27 cellular contexts compared by ENCODE assay signal in genomic region chr7:51313276-51314035, GRCh38. TPM values are rescaled to one million over a fixed set of nuclear protein-coding genes. Genes with fewer than 3 reads are reported as not detected.
DNase-seq lines count a peak whose midpoint lies in the region; ATAC-seq and TF ChIP-seq lines count a peak whose summit lies in the region.
"Had no signal": no experiment of that assay in that cellular context is flagged by ENCODE, and none has a peak within 500 bp of the region (broad histone marks: within the 10 kb centered on the region; RNA-seq: fewer than 3 reads in every experiment).

No MANE protein-coding gene starts in this region.

- POLR2A ChIA-PET in activated CD4-positive, alpha-beta memory T cell treated with anti-CD3 and anti-CD28 coated beads, Interleukin-2, amount 10 ng/mL, durations not matched to agents 7 days and 5 days (lab: Charles Lee), result no interaction called here

- no peak overlapping the region for H3K4me3 ChIP-seq in left ventricle myocardium inferior
- H3K4me3 ChIP-seq in endodermal cell (ENCODE audit: low read length), result peak overlapping the region; percentile 86
- no peak overlapping the region for H3K4me3 ChIP-seq in muscle layer of duodenum (ENCODE audit: low read depth in 1 of 2, low read length in 2 of 2)
- H3K4me3 ChIP-seq: SK-N-MC had no signal

- H3K9me3 Mint-ChIP-seq in endodermal cell, result no peaks in the 10 kb centered on the region
- no peaks in the 10 kb centered on the region for H3K9me3 Mint-ChIP-seq in activated CD4-positive, alpha-beta memory T cell treated with anti-CD3 and anti-CD28 coated beads, Interleukin-2, amount 10 ng/mL, durations not matched to agents 7 days and 5 days
- no peaks in the 10 kb centered on the region for H3K9me3 Mint-ChIP-seq in activated T-cell treated with anti-CD3 and anti-CD28 coated beads, Interleukin-2, amount 50 U/mL, for 72 hours
- H3K9me3 Mint-ChIP-seq: activated CD4-positive, alpha-beta memory T cell treated with anti-CD3 and anti-CD28 coated beads for 36 hours; HFFc6; stimulated activated naive CD8-positive, alpha-beta T cell treated with anti-CD3 and anti-CD28 coated beads, Interleukin-15, Interleukin-2, amounts not matched to agents 100 ng/mL and 50 ng/mL, for 24 hours had no signal

- H3K27ac Mint-ChIP-seq in endodermal cell, result no peak overlapping the region
- no peak overlapping the region for H3K27ac Mint-ChIP-seq in activated CD4-positive, alpha-beta memory T cell treated with anti-CD3 and anti-CD28 coated beads, Interleukin-2, amount 10 ng/mL, durations not matched to agents 7 days and 5 days
- H3K27ac Mint-ChIP-seq in activated T-cell treated with anti-CD3 and anti-CD28 coated beads, Interleukin-2, amount 50 U/mL, for 72 hours, result no peak overlapping the region
- H3K27ac Mint-ChIP-seq: activated CD4-positive, alpha-beta memory T cell treated with anti-CD3 and anti-CD28 coated beads for 36 hours; HFFc6; stimulated activated naive CD8-positive, alpha-beta T cell treated with anti-CD3 and anti-CD28 coated beads, Interleukin-15, Interleukin-2, amounts not matched to agents 100 ng/mL and 50 ng/mL, for 24 hours had no signal

- DNase-seq in left ventricle myocardium inferior, result no peak
- DNase-seq in Right ventricle myocardium superior, result no peak
- peak; percentile 13 for DNase-seq in endodermal cell
- DNase-seq in activated CD4-positive, alpha-beta memory T cell treated with anti-CD3 and anti-CD28 coated beads, Interleukin-2, amount 10 ng/mL, durations not matched to agents 7 days and 5 days, result no peak
- no peak for DNase-seq in activated T-cell treated with anti-CD3 and anti-CD28 coated beads, Interleukin-2, amount 50 U/mL, for 72 hours
- DNase-seq in NK-92 (lab: John Stamatoyannopoulos, UW; ENCODE audit: unreplicated experiment), result no peak
- DNase-seq: activated CD4-positive, alpha-beta memory T cell treated with anti-CD3 and anti-CD28 coated beads for 36 hours; activated CD4-positive, CD25-positive, alpha-beta regulatory T cell; activated naive CD4-positive, alpha-beta T cell; activated T-cell treated with anti-CD3 and anti-CD28 coated beads for 4 hours; foreskin keratinocyte; HFFc6; hypothalamus; kidney; mammary epithelial cell; NCI-H187 treated with DMSO at 0.1 percent for 48 hours; NCI-H345; occipital lobe; retina; stimulated activated CD4-positive, alpha-beta T cell treated with anti-CD3 and anti-CD28 coated beads, Interleukin-4, amount 100 ng/mL, for 4 hours had no signal

- intact Hi-C loops in left ventricle myocardium inferior (cut with micrococcal nuclease) (no loop called here), Right ventricle myocardium superior (cut with DNase I) (no loop called here)

- TF ChIP-seq CTCF in left ventricle myocardium inferior (IDR thresholded peaks at IDR 0.05; ENCODE audit: borderline replicate concordance) (no peak), endodermal cell (conservative IDR thresholded peaks at IDR 0.05) (no peak)

- peaks cover 58% of the 10 kb centered on the region for H3K4me1 ChIP-seq in left ventricle myocardium inferior
- peaks cover 40% of the 10 kb centered on the region for H3K4me1 ChIP-seq in endodermal cell (ENCODE audit: control insufficient read depth, insufficient read depth, low read length)
- peaks cover 4 to 27% of the 10 kb centered on the region in 2 donors for H3K4me1 ChIP-seq in muscle layer of duodenum (ENCODE audit: control insufficient read depth in 1 of 2, insufficient read depth in 2 of 2, low read length in 2 of 2)
- H3K4me1 ChIP-seq: foreskin keratinocyte had no signal

- peak overlapping the region; percentile 81 for H3K27ac ChIP-seq in left ventricle myocardium inferior (replicated peaks)
- H3K27ac ChIP-seq in endodermal cell (ENCODE audit: low read depth, low read length), result no peak overlapping the region
- peak overlapping the region; percentile 5 for H3K27ac ChIP-seq in muscle layer of duodenum (ENCODE audit: low read length)
- H3K27ac ChIP-seq: foreskin keratinocyte, SK-N-MC had no signal

- H3K9ac ChIP-seq in endodermal cell (ENCODE audit: extremely low read depth, low read length, poor library complexity, severe bottlenecking), result no peak overlapping the region

- CTCF ChIA-PET in activated CD4-positive, alpha-beta memory T cell treated with anti-CD3 and anti-CD28 coated beads, Interleukin-2, amount 10 ng/mL, durations not matched to agents 7 days and 5 days (lab: Charles Lee), result no interaction called here

- peaks cover 56% of the 10 kb centered on the region for H3K4me1 Mint-ChIP-seq in endodermal cell
- H3K4me1 Mint-ChIP-seq in activated CD4-positive, alpha-beta memory T cell treated with anti-CD3 and anti-CD28 coated beads, Interleukin-2, amount 10 ng/mL, durations not matched to agents 7 days and 5 days, result peaks cover 4% of the 10 kb centered on the region
- peaks cover 5% of the 10 kb centered on the region for H3K4me1 Mint-ChIP-seq in activated T-cell treated with anti-CD3 and anti-CD28 coated beads, Interleukin-2, amount 50 U/mL, for 72 hours (ENCODE audit: low read depth)

- H3K36me3 Mint-ChIP-seq in endodermal cell (ENCODE audit: low read depth), result no peaks in the 10 kb centered on the region
- H3K36me3 Mint-ChIP-seq in activated CD4-positive, alpha-beta memory T cell treated with anti-CD3 and anti-CD28 coated beads, Interleukin-2, amount 10 ng/mL, durations not matched to agents 7 days and 5 days (ENCODE audit: low read depth), result no peaks in the 10 kb centered on the region
- peaks cover 0 to 2% of the 10 kb centered on the region in 2 donors for H3K36me3 Mint-ChIP-seq in activated T-cell treated with anti-CD3 and anti-CD28 coated beads, Interleukin-2, amount 50 U/mL, for 72 hours (ENCODE audit: insufficient read depth in 2 of 2)
- H3K36me3 Mint-ChIP-seq: activated CD4-positive, alpha-beta memory T cell treated with anti-CD3 and anti-CD28 coated beads for 36 hours had no signal

- H3K9me3 ChIP-seq in left ventricle myocardium inferior (replicated peaks) (no peaks in the 10 kb centered on the region), endodermal cell (ENCODE audit: control insufficient read depth, low read length) (no peaks in the 10 kb centered on the region), muscle layer of duodenum (ENCODE audit: control insufficient read depth in 1 of 2, low read length in 2 of 2) (no peaks in the 10 kb centered on the region)

- peaks cover 43% of the 10 kb centered on the region for H3K27me3 ChIP-seq in left ventricle myocardium inferior (ENCODE audit: low read depth)
- H3K27me3 ChIP-seq in endodermal cell (ENCODE audit: control insufficient read depth, insufficient read depth, low read length, poor library complexity, severe bottlenecking), result peaks cover 31% of the 10 kb centered on the region
- peaks cover 5% of the 10 kb centered on the region for H3K27me3 ChIP-seq in muscle layer of duodenum (ENCODE audit: low read depth, low read length)

- ATAC-seq in Right ventricle myocardium superior (ENCODE audit: poor library complexity) (no peak), GM18858 (IDR thresholded peaks at IDR 0.05; ENCODE audit: unreplicated experiment) (no peak)
- no peak for ATAC-seq in activated T-cell treated with anti-CD3 and anti-CD28 coated beads, Interleukin-2, amount 50 U/mL, for 72 hours (replicated peaks in 1 of 2)
- ATAC-seq: foreskin keratinocyte had no signal

- no peak overlapping the region for H3K4me3 Mint-ChIP-seq in endodermal cell
- H3K4me3 Mint-ChIP-seq in activated CD4-positive, alpha-beta memory T cell treated with anti-CD3 and anti-CD28 coated beads, Interleukin-2, amount 10 ng/mL, durations not matched to agents 7 days and 5 days, result no peak overlapping the region
- H3K4me3 Mint-ChIP-seq in activated T-cell treated with anti-CD3 and anti-CD28 coated beads, Interleukin-2, amount 50 U/mL, for 72 hours, result no peak overlapping the region
- H3K4me3 Mint-ChIP-seq: activated CD4-positive, alpha-beta memory T cell treated with anti-CD3 and anti-CD28 coated beads for 36 hours; HFFc6; stimulated activated naive CD8-positive, alpha-beta T cell treated with anti-CD3 and anti-CD28 coated beads, Interleukin-15, Interleukin-2, amounts not matched to agents 100 ng/mL and 50 ng/mL, for 24 hours had no signal

- H3K27me3 Mint-ChIP-seq in endodermal cell (ENCODE audit: insufficient read depth), result peaks cover 36% of the 10 kb centered on the region
- H3K27me3 Mint-ChIP-seq in activated CD4-positive, alpha-beta memory T cell treated with anti-CD3 and anti-CD28 coated beads, Interleukin-2, amount 10 ng/mL, durations not matched to agents 7 days and 5 days, result peaks cover 42% of the 10 kb centered on the region
- peaks cover 44% of the 10 kb centered on the region for H3K27me3 Mint-ChIP-seq in activated T-cell treated with anti-CD3 and anti-CD28 coated beads, Interleukin-2, amount 50 U/mL, for 72 hours (ENCODE audit: low read depth)

- WGBS in endodermal cell (ENCODE audit: insufficient coverage in 1 of 2, insufficient read length in 1 of 2), 2 experiments, result 77 to 87% methylated on average over 2 to 5 of the region's 6 CpGs

- H3K36me3 ChIP-seq in left ventricle myocardium inferior (no peaks in the 10 kb centered on the region), endodermal cell (ENCODE audit: control insufficient read depth, insufficient read depth, low read length) (no peaks in the 10 kb centered on the region), muscle layer of duodenum (ENCODE audit: control insufficient read depth in 1 of 2, insufficient read depth in 2 of 2, low read length in 2 of 2) (no peaks in the 10 kb centered on the region)

RNA-seq across cellular contexts. Expression of gene COBL, which starts 3.2 kb away (rescaled TPM):
- total RNA-seq in left ventricle myocardium inferior (77.1 TPM), Right ventricle myocardium superior (76.5 TPM), endodermal cell (10 to 100 TPM; 27.5 to 28.3 TPM)
- polyA plus RNA-seq in endodermal cell (2013, experiment 1 of 2), result 4.2 TPM
- 3.6 TPM for polyA plus RNA-seq in endodermal cell (2013, experiment 2 of 2)
- not detected for total RNA-seq in activated CD4-positive, alpha-beta memory T cell treated with anti-CD3 and anti-CD28 coated beads, Interleukin-2, amount 10 ng/mL, durations not matched to agents 7 days and 5 days
- not detected for total RNA-seq in activated T-cell treated with anti-CD3 and anti-CD28 coated beads, Interleukin-2, amount 50 U/mL, for 72 hours
- total RNA-seq: activated CD4-positive, alpha-beta memory T cell treated with anti-CD3 and anti-CD28 coated beads for 36 hours; HFFc6; RPMI7951; T-helper 2 cell treated with Interferon-gamma antibody and Interleukin-4, amounts not matched to agents 100 ng/mL and 5 ng/mL, for 36 hours had no signal
- polyA plus RNA-seq: BJ had no signal

Comparison
In these comparisons a context has a peak if more than half of its experiments do, and no peak if none do; other contexts are left out.
1. RNA of gene COBL, which starts 3.2 kb away (total RNA-seq): 77.1 TPM in left ventricle myocardium inferior (single experiment), 76.5 TPM in Right ventricle myocardium superior (single experiment) and 27.5 to 28.3 TPM in endodermal cell; not detected in activated T-cell treated with anti-CD3 and anti-CD28 coated beads, Interleukin-2, amount 50 U/mL, for 72 hours and not detected in activated CD4-positive, alpha-beta memory T cell treated with anti-CD3 and anti-CD28 coated beads, Interleukin-2, amount 10 ng/mL, durations not matched to agents 7 days and 5 days; every median in the first group is over 10 times any median in the second.